In genomic region chr16:55325458-55326109, GRCh38 we compare ENCODE assay signal across 1 cellular context.
TF ChIP-seq lines count a peak whose summit lies in the region.

No MANE protein-coding gene starts in this region.

TF ChIP-seq in HepG2, 621 proteins besides CTCF, POLR2A, EP300 and RAD21:
- TF ChIP-seq NONO (IDR thresholded peaks at IDR 0.05) = no peak
- TF ChIP-seq NONO (CRISPR knock-in tag; conservative IDR thresholded peaks at IDR 0.05) = no peak
- TF ChIP-seq ZNF768 (CRISPR knock-in tag; IDR thresholded peaks at IDR 0.05) = peak; percentile 58; the same call in 1 of the 2 replicates
- TF ChIP-seq CEBPB (IDR thresholded peaks at IDR 0.05; ENCODE audit: borderline replicate concordance, low read depth, low read length) = peak; percentile 32; the same call in 1 of the 2 replicates
